Comparison of ENCODE assay signal across 1 cellular context in genomic region chr17:6408271-6408670, GRCh38.
TF ChIP-seq lines count a peak whose summit lies in the region.

No MANE protein-coding gene starts in this region.

TF ChIP-seq in endothelial cell of umbilical vein, 7 proteins besides CTCF, POLR2A, EP300 and RAD21:
- TF ChIP-seq JUN (IDR thresholded peaks at IDR 0.05; ENCODE audit: borderline replicate concordance, insufficient read depth, insufficient read length, low read depth): no peak
- TF ChIP-seq GATA2 (IDR thresholded peaks at IDR 0.05; ENCODE audit: insufficient read depth, insufficient read length, low read depth, low read length): no peak
- no peak for TF ChIP-seq FOS (IDR thresholded peaks at IDR 0.05; ENCODE audit: borderline replicate concordance, insufficient read depth, low read length)
- TF ChIP-seq EZH2 (IDR thresholded peaks at IDR 0.05; ENCODE audit: borderline replicate concordance, low read depth, low read length, severe bottlenecking): no peak
- no peak for TF ChIP-seq MYC (IDR thresholded peaks at IDR 0.05; ENCODE audit: low read depth, low read length)
- TF ChIP-seq POLR2AphosphoS5 (IDR thresholded peaks at IDR 0.05; ENCODE audit: insufficient read depth, low read depth, low read length): no peak
- TF ChIP-seq MAX (IDR thresholded peaks at IDR 0.05; ENCODE audit: insufficient read depth, insufficient read length): no peak
